In genomic region chr1:84434756-84435142, GRCh38 we compare ENCODE assay signal across 19 cellular contexts. TPM values are rescaled to one million over a fixed set of nuclear protein-coding genes. Genes with fewer than 3 reads are reported as not detected.
A peak's percentile ranks its signal among the peaks of the same experiment; 100 is the strongest.
DNase-seq lines count a peak whose midpoint lies in the region; ATAC-seq lines count a peak whose summit lies in the region.
"Had no signal": no experiment of that assay in that cellular context is flagged by ENCODE, and none has a peak within 500 bp of the region (broad histone marks: within the 10 kb centered on the region; RNA-seq: fewer than 3 reads in every experiment).

No MANE protein-coding gene starts in this region.

- no peak for DNase-seq in effector memory CD4-positive, alpha-beta T cell
- no peak for DNase-seq in NCI-H446 treated with DMSO at 0.1 percent for 48 hours (lab: John Stamatoyannopoulos, UW)
- no peak for DNase-seq in 8988T
- no peak for DNase-seq in pons (ENCODE audit: low spot score)
- no peak for DNase-seq in cardiac septum (ENCODE audit: low spot score)
- DNase-seq: activated naive CD4-positive, alpha-beta T cell; glutamatergic neuron; H7; kidney; NCI-H1436 treated with DMSO at 0.1 percent for 48 hours; NCI-H526 had no signal

- H3K9me3 ChIP-seq in effector memory CD4-positive, alpha-beta T cell (ENCODE audit: control insufficient read depth, low read length), result no peaks in the 10 kb centered on the region

- no peaks in the 10 kb centered on the region for H3K27me3 ChIP-seq in ACC112 (ENCODE audit: insufficient read depth, low read length)
- no peaks in the 10 kb centered on the region for H3K27me3 ChIP-seq in effector memory CD4-positive, alpha-beta T cell (replicated peaks; ENCODE audit: control insufficient read depth, insufficient read depth, low read length, poor library complexity, severe bottlenecking)

- intact Hi-C loops in cardiac septum (cut with DNase I), result loop anchor here (5.0 to 10.0 kb wide), 4 partner anchors 292 to 502 kb away; partner anchors contain the start of gene PRKACB

- no peaks in the 10 kb centered on the region for H3K79me2 ChIP-seq in ACC112 (ENCODE audit: control insufficient read depth, insufficient read depth, low read length, unreplicated experiment)

- peaks cover 24% of the 10 kb centered on the region for H3K4me1 ChIP-seq in ACC112 (ENCODE audit: control insufficient read depth, insufficient read depth, low read length, unreplicated experiment)
- peaks cover 11% of the 10 kb centered on the region for H3K4me1 ChIP-seq in effector memory CD4-positive, alpha-beta T cell (ENCODE audit: control insufficient read depth, insufficient read depth, low read length, poor library complexity, severe bottlenecking)

- peak; percentile 12 for ATAC-seq in GM18520 (IDR thresholded peaks at IDR 0.05; ENCODE audit: unreplicated experiment)
- peak; percentile 22 for ATAC-seq in HG03571 (IDR thresholded peaks at IDR 0.05; ENCODE audit: unreplicated experiment)
- ATAC-seq: HepG2 had no signal

- no peaks in the 10 kb centered on the region for H3K36me3 ChIP-seq in ACC112 (ENCODE audit: insufficient read depth, low read length)
- no peaks in the 10 kb centered on the region for H3K36me3 ChIP-seq in effector memory CD4-positive, alpha-beta T cell (ENCODE audit: control insufficient read depth, insufficient read depth, low read length)

- H3K27ac ChIP-seq in ACC112 (ENCODE audit: low read depth, low read length), result no peak overlapping the region
- H3K27ac ChIP-seq in effector memory CD4-positive, alpha-beta T cell (ENCODE audit: insufficient read depth, low read length, poor library complexity, severe bottlenecking), result peak overlapping the region; percentile 16

- H2AFZ ChIP-seq in ACC112 (ENCODE audit: low read length, unreplicated experiment), result peak overlapping the region; percentile 92

- peak overlapping the region; percentile 70 for H3K4me3 ChIP-seq in ACC112 (ENCODE audit: low read depth, low read length)
- H3K4me3 ChIP-seq in effector memory CD4-positive, alpha-beta T cell (ENCODE audit: insufficient read depth, low read depth, low read length, poor library complexity, severe bottlenecking), result peak overlapping the region; percentile 19

RNA-seq across cellular contexts. Expression of gene DNASE2B, which starts 36.5 kb away (rescaled TPM):
- not detected for total RNA-seq in cardiac septum
- total RNA-seq: bronchial epithelial cell, Daoy, HepG2, kidney, mononuclear cell, pulmonary artery endothelial cell had no signal

RNA-seq across cellular contexts. Expression of gene RPF1, which starts 44.3 kb away (rescaled TPM):
- total RNA-seq in cardiac septum, result 34.3 TPM
